ENCODE assay signal across 22 cellular contexts in genomic region chr6:48412656-48413055, GRCh38.
"Had no signal": no experiment of that assay in that cellular context is flagged by ENCODE, and none has a peak within 500 bp of the region (broad histone marks: within the 10 kb centered on the region; RNA-seq: fewer than 3 reads in every experiment).

No MANE protein-coding gene starts in this region.

- ATAC-seq: stimulated activated effector memory CD8-positive, alpha-beta T cell treated with anti-CD3 and anti-CD28 coated beads, Interleukin-12 subunit alpha, Interleukin-12 subunit beta, amount 100 ng/mL, for 72 hours; stimulated activated memory B cell treated with anti-CD40 and anti-IgM and Interleukin-4, amounts not matched to agents 10 μg/mL and 1 μg/mL and 100 μg/mL, for 72 hours; stimulated activated naive B cell treated with anti-CD40 and anti-IgM and Interleukin-4, amounts not matched to agents 10 μg/mL and 1 μg/mL and 100 μg/mL, for 72 hours; stimulated activated naive CD8-positive, alpha-beta T cell treated with anti-CD3 and anti-CD28 coated beads, Interleukin-15, amount 100 ng/mL, for 72 hours; stimulated activated naive CD8-positive, alpha-beta T cell treated with anti-CD3 and anti-CD28 coated beads, Interleukin-15, Interleukin-2, amounts not matched to agents 100 U/mL and 50 U/mL, for 24 hours; upper lobe of right lung had no signal

- DNase-seq: stimulated activated CD4-positive, alpha-beta T cell treated with anti-CD3 and anti-CD28 coated beads, Interleukin-2, amount 100 ng/mL, for 48 hours; stimulated activated CD4-positive, alpha-beta T cell treated with anti-CD3 and anti-CD28 coated beads, Interleukin-4, amount 100 ng/mL, for 1 hour; stimulated activated CD4-positive, alpha-beta T cell treated with anti-CD3 and anti-CD28 coated beads, Interleukin-4, amount 100 ng/mL, for 24 hours; stimulated activated CD4-positive, alpha-beta T cell treated with anti-CD3 and anti-CD28 coated beads, Interleukin-4, amount 100 ng/mL, for 4 hours; stimulated activated CD8-positive, alpha-beta memory T cell treated with anti-CD3 and anti-CD28 coated beads, Interleukin-4, amount 100 ng/mL, for 48 hours; stimulated activated naive B cell treated with anti-CD40 and anti-IgM and Interleukin-4, amounts not matched to agents 10 μg/mL and 1 μg/mL and 100 μg/mL, for 72 hours; stimulated activated naive CD4-positive, alpha-beta T cell; stimulated activated naive CD4-positive, alpha-beta T cell treated with Interleukin-2 at 50 U/mL for 16 hours; stimulated activated naive CD8-positive, alpha-beta T cell treated with anti-CD3 and anti-CD28 coated beads, Interleukin-15, amount 100 ng/mL, for 72 hours; stimulated activated naive CD8-positive, alpha-beta T cell treated with anti-CD3 and anti-CD28 coated beads, Interleukin-15, Interleukin-2, amounts not matched to agents 100 U/mL and 50 U/mL, for 24 hours; stomach; substantia nigra; testis; thyroid gland; tibial artery; transverse colon; trophoblast cell; upper lobe of left lung; upper lobe of right lung; uterus had no signal
